ENCODE assay signal across 8 cellular contexts in genomic region chr2:68292108-68292710, GRCh38. TPM values are rescaled to one million over a fixed set of nuclear protein-coding genes. Genes with fewer than 3 reads are reported as not detected.
DNase-seq lines count a peak whose midpoint lies in the region; ATAC-seq, FAIRE-seq and TF ChIP-seq lines count a peak whose summit lies in the region.

No MANE protein-coding gene starts in this region.

- H3K36me3 ChIP-seq in DOHH2 (ENCODE audit: control insufficient read depth, low read length) = no peaks in the 10 kb centered on the region
- H3K36me3 ChIP-seq in Peyer's patch = no peaks in the 10 kb centered on the region
- no peaks in the 10 kb centered on the region for H3K36me3 ChIP-seq in endothelial cell of umbilical vein (ENCODE audit: control insufficient read depth in 2 of 2, extremely low read depth in 1 of 2, insufficient read depth in 2 of 2, low read length in 2 of 2)
- no peaks in the 10 kb centered on the region for H3K36me3 ChIP-seq in prostate gland
- H3K36me3 ChIP-seq in effector memory CD4-positive, alpha-beta T cell (ENCODE audit: control insufficient read depth, insufficient read depth, low read length) = no peaks in the 10 kb centered on the region

- H3K9me2 ChIP-seq in DOHH2 (replicated peaks; ENCODE audit: control insufficient read depth, low read length) = no peaks in the 10 kb centered on the region

- BruUV-seq in endothelial cell of umbilical vein (replicated peaks; lab: Mats Ljungman, UMichigan) = no TSS peak

- peak; percentile 74 for FAIRE-seq in A549 (lab: Jason Lieb, UNC)
- FAIRE-seq in endothelial cell of umbilical vein (lab: Jason Lieb, UNC) = peak; percentile 38

- no peaks in the 10 kb centered on the region for H3K9me1 ChIP-seq in endothelial cell of umbilical vein (replicated peaks; ENCODE audit: control insufficient read depth, extremely low read depth, insufficient read depth, low read length)

- H3K9ac ChIP-seq in endothelial cell of umbilical vein (replicated peaks; ENCODE audit: extremely low read depth, insufficient read depth, low read length) = no peak overlapping the region

- no peak overlapping the region for H2AFZ ChIP-seq in endothelial cell of umbilical vein (ENCODE audit: low read depth, low read length)

- peak; percentile 71 to 80 for TF ChIP-seq RAD21 in A549 (conservative IDR thresholded peaks at IDR 0.05 in 1 of 2, IDR thresholded peaks at IDR 0.05 in 1 of 2)

- DNase-seq in A549 (ENCODE audit: low read depth in 1 of 2, low spot score in 1 of 2) (peak; percentile 34 to 63), Peyer's patch (no peak), endothelial cell of umbilical vein (ENCODE audit: low read depth, low spot score) (peak; percentile 11), prostate gland (ENCODE audit: low spot score) (peak; percentile 18), omental fat pad (ENCODE audit: low spot score) (no peak)
- no peak for DNase-seq in effector memory CD4-positive, alpha-beta T cell

- TF ChIP-seq EP300 in A549 (IDR thresholded peaks at IDR 0.05) = no peak

- POLR2A ChIA-PET in A549 (lab: Yijun Ruan, JAX) (interaction anchor here (1.4 kb wide), 1 partner anchor 40 kb away, joined by 4 read pairs; the partner anchor contains the start of gene PPP3R1), endothelial cell of umbilical vein (lab: Charles Lee) (interaction anchor here (0.9 kb wide), 1 partner anchor 8 kb away, joined by 6 read pairs; no protein-coding TSS in a partner anchor)

- 7% methylated on average over 3 of the region's 3 CpGs for WGBS in A549 (ENCODE audit: missing lambda C conversion rate)
- WGBS in prostate gland = 24% methylated on average over 3 of the region's 3 CpGs

- H3K79me2 ChIP-seq in DOHH2 (ENCODE audit: control insufficient read depth, low read length) = no peaks in the 10 kb centered on the region
- H3K79me2 ChIP-seq in endothelial cell of umbilical vein (ENCODE audit: control insufficient read depth, insufficient read depth, low read length) = no peaks in the 10 kb centered on the region

- TF ChIP-seq POLR2A in A549 (IDR thresholded peaks at IDR 0.05; ENCODE audit: low read length) = no peak
- TF ChIP-seq POLR2A in Peyer's patch (IDR thresholded peaks at IDR 0.05) = no peak
- TF ChIP-seq POLR2A in endothelial cell of umbilical vein (IDR thresholded peaks at IDR 0.05; ENCODE audit: low read depth, low read length) = no peak
- TF ChIP-seq POLR2A in prostate gland (IDR thresholded peaks at IDR 0.05) = no peak

- H3K27ac ChIP-seq in A549 (no peak overlapping the region), DOHH2 (ENCODE audit: low read depth, low read length) (no peak overlapping the region), Peyer's patch (no peak overlapping the region), endothelial cell of umbilical vein (ENCODE audit: insufficient read depth, low read depth, low read length) (no peak overlapping the region), prostate gland (no peak overlapping the region)
- no peak overlapping the region for H3K27ac ChIP-seq in effector memory CD4-positive, alpha-beta T cell (ENCODE audit: insufficient read depth, low read length, poor library complexity, severe bottlenecking)

- intact Hi-C loops in endothelial cell of umbilical vein (cut with micrococcal nuclease) (loop anchor here (1.0 kb wide), 1 partner anchor 170 kb away; no protein-coding TSS in a partner anchor), prostate gland (cut with DNase I) (no loop called here)

- H3K9me3 ChIP-seq in A549 (no peaks in the 10 kb centered on the region), DOHH2 (ENCODE audit: control insufficient read depth, insufficient read depth, low read length) (no peaks in the 10 kb centered on the region), Peyer's patch (no peaks in the 10 kb centered on the region), endothelial cell of umbilical vein (replicated peaks; ENCODE audit: control insufficient read depth, insufficient read depth, low read length) (no peaks in the 10 kb centered on the region), prostate gland (no peaks in the 10 kb centered on the region)
- no peaks in the 10 kb centered on the region for H3K9me3 ChIP-seq in effector memory CD4-positive, alpha-beta T cell (ENCODE audit: control insufficient read depth, low read length)

- ATAC-seq in A549 (peak; percentile 90), HG03103 (IDR thresholded peaks at IDR 0.05; ENCODE audit: low read depth, unreplicated experiment) (peak; percentile 53), omental fat pad (ENCODE audit: low FRiP score) (no peak)

- dilution Hi-C loops in endothelial cell of umbilical vein (cut with MboI; ENCODE audit: extremely low pct_ligation_motif_present, low sequenced_read_pairs) = no loop called here

- TF ChIP-seq CTCF in A549 (IDR thresholded peaks at IDR 0.05) (peak; percentile 60), DOHH2 (IDR thresholded peaks at IDR 0.05; ENCODE audit: low read depth, low read length, poor library complexity, severe bottlenecking) (peak; percentile 69), Peyer's patch (IDR thresholded peaks at IDR 0.05) (peak; percentile 36 to 69 (median 57)), endothelial cell of umbilical vein (IDR thresholded peaks at IDR 0.05; ENCODE audit: extremely low read depth in 1 of 2, insufficient read depth in 1 of 2, low read depth in 1 of 2, low read length in 2 of 2) (peak; percentile 52 to 59), prostate gland (IDR thresholded peaks at IDR 0.05) (peak; percentile 51 to 75 (median 70)), omental fat pad (IDR thresholded peaks at IDR 0.05) (no peak)

- H3K4me2 ChIP-seq in A549 = no peak overlapping the region
- H3K4me2 ChIP-seq in DOHH2 (ENCODE audit: low read length) = no peak overlapping the region
- H3K4me2 ChIP-seq in endothelial cell of umbilical vein (ENCODE audit: insufficient read depth, low read length) = no peak overlapping the region

- H3K4me1 ChIP-seq in A549 (no peaks in the 10 kb centered on the region), DOHH2 (ENCODE audit: control insufficient read depth, low read length) (peaks cover 38% of the 10 kb centered on the region), Peyer's patch (no peaks in the 10 kb centered on the region), endothelial cell of umbilical vein (ENCODE audit: control insufficient read depth, extremely low read depth, insufficient read depth, low read length) (no peaks in the 10 kb centered on the region), prostate gland (replicated peaks) (peaks cover 4% of the 10 kb centered on the region)
- no peaks in the 10 kb centered on the region for H3K4me1 ChIP-seq in effector memory CD4-positive, alpha-beta T cell (ENCODE audit: control insufficient read depth, insufficient read depth, low read length, poor library complexity, severe bottlenecking)

- H3K27me3 ChIP-seq in DOHH2 (ENCODE audit: control insufficient read depth, low read length) = 0 out of 2 replicates have a peak, but pooled peaks cover 5% of the 10 kb centered on the region
- no peaks in the 10 kb centered on the region for H3K27me3 ChIP-seq in Peyer's patch
- no peaks in the 10 kb centered on the region for H3K27me3 ChIP-seq in endothelial cell of umbilical vein (ENCODE audit: control insufficient read depth in 2 of 2, insufficient read depth in 2 of 2, low read length in 2 of 2)
- no peaks in the 10 kb centered on the region for H3K27me3 ChIP-seq in prostate gland (replicated peaks; ENCODE audit: insufficient read depth)
- H3K27me3 ChIP-seq in effector memory CD4-positive, alpha-beta T cell (replicated peaks; ENCODE audit: control insufficient read depth, insufficient read depth, low read length, poor library complexity, severe bottlenecking) = no peaks in the 10 kb centered on the region

- H4K20me1 ChIP-seq in DOHH2 (ENCODE audit: control insufficient read depth, insufficient read depth, low read depth, low read length) (no peaks in the 10 kb centered on the region), endothelial cell of umbilical vein (replicated peaks; ENCODE audit: control insufficient read depth, extremely low read depth, insufficient read depth, low read length) (no peaks in the 10 kb centered on the region)

- H3K4me3 ChIP-seq in A549 (no peak overlapping the region), DOHH2 (ENCODE audit: low read length) (no peak overlapping the region), Peyer's patch (no peak overlapping the region), endothelial cell of umbilical vein (replicated peaks in 1 of 3; ENCODE audit: insufficient read depth in 1 of 3, low read depth in 1 of 3, low read length in 3 of 3) (no peak overlapping the region), prostate gland (no peak overlapping the region)
- no peak overlapping the region for H3K4me3 ChIP-seq in effector memory CD4-positive, alpha-beta T cell (ENCODE audit: insufficient read depth, low read depth, low read length, poor library complexity, severe bottlenecking)

- CTCF ChIA-PET in A549 (lab: Yijun Ruan, JAX) = interaction anchor here (0.5 to 9.3 kb wide), 21 partner anchors 7 to 1303 kb away, joined by 3 to 82 read pairs (median 4); no protein-coding TSS in a partner anchor
- CTCF ChIA-PET in endothelial cell of umbilical vein (lab: Charles Lee) = interaction anchor here (0.8 to 4.4 kb wide), 19 partner anchors 9 to 170 kb away, joined by 3 to 65 read pairs (median 4); partner anchors contain the start of gene PNO1

- H3F3A ChIP-seq in DOHH2 (ENCODE audit: control insufficient read depth, insufficient read depth) = no peaks in the 10 kb centered on the region

RNA-seq across cellular contexts. Expression of gene CNRIP1, which starts 27.5 kb away (rescaled TPM):
- polyA plus RNA-seq in A549 (2011; rRNA removed) (0.93 and 1.2 TPM in 2 replicates), A549 (2017; fragmentation: RNase III; extraction: RNeasy Plus Mini Kit Qiagen cat#74134 plus additional on column Dnase treatment) (2.3 to 2.9 TPM (median 2.6 TPM) in 3 replicates), endothelial cell of umbilical vein (88.6 and 98.9 TPM in 2 replicates)
- 0.63 and 0.97 TPM in 2 replicates for polyA plus RNA-seq in A549 (2012; cell fraction: cytosol; rRNA removed)
- 0.44 and 0.47 TPM in 2 replicates for polyA plus RNA-seq in A549 (2012; cell fraction: nucleus; rRNA removed)
- polyA minus RNA-seq in A549 (2011; rRNA and poly(A)+ RNA removed) = 0.33 and 0.58 TPM in 2 replicates
- total RNA-seq in Peyer's patch (10 to 100 TPM in 1 of 4 donors, 1 to 10 TPM in 3; 2.1 to 21.5 (median 4.8) TPM), endothelial cell of umbilical vein (73.8 and 74.6 TPM in 2 replicates), prostate gland (10 to 100 TPM in 1 of 2 donors, 1 to 10 TPM in 1; 3.6 to 16.5 TPM), omental fat pad (10 to 100 TPM; 40.8 to 67.9 (median 49.4) TPM)
- polyA plus RNA-seq in endothelial cell of umbilical vein (2011; cell fraction: cytosol; rRNA removed) = 87.8 and 99.8 TPM in 2 replicates
- 47.1 and 54.7 TPM in 2 replicates for polyA plus RNA-seq in endothelial cell of umbilical vein (2011; cell fraction: nucleus; rRNA removed)
- polyA plus RNA-seq in endothelial cell of umbilical vein (2012) = 87.5 and 104 TPM in 2 replicates
- polyA minus RNA-seq in endothelial cell of umbilical vein = 91.6 and 96.6 TPM in 2 replicates
- not detected for polyA minus RNA-seq in endothelial cell of umbilical vein (2011; cell fraction: cytosol; rRNA and poly(A)+ RNA removed)
- 26.1 and 34.7 TPM in 2 replicates for polyA minus RNA-seq in endothelial cell of umbilical vein (2011; cell fraction: nucleus; rRNA and poly(A)+ RNA removed)

RNA-seq across cellular contexts. Expression of gene PPP3R1, which starts 39.9 kb away (rescaled TPM):
- polyA plus RNA-seq in A549 (2011; rRNA removed) (27.3 and 30.7 TPM in 2 replicates), A549 (2017; fragmentation: RNase III; extraction: RNeasy Plus Mini Kit Qiagen cat#74134 plus additional on column Dnase treatment) (53.7 to 55.1 TPM (median 54.4 TPM) in 3 replicates), endothelial cell of umbilical vein (5.1 and 8.4 TPM in 2 replicates)
- polyA plus RNA-seq in A549 (2012; cell fraction: cytosol; rRNA removed) = 9.0 and 11.2 TPM in 2 replicates
- polyA plus RNA-seq in A549 (2012; cell fraction: nucleus; rRNA removed) = 5.0 and 9.5 TPM in 2 replicates
- polyA minus RNA-seq in A549 (2011; rRNA and poly(A)+ RNA removed) = 15.5 and 18.2 TPM in 2 replicates
- total RNA-seq in Peyer's patch (10 to 100 TPM; 18.5 to 33.8 (median 25.4) TPM), endothelial cell of umbilical vein (61.9 and 62.2 TPM in 2 replicates), prostate gland (10 to 100 TPM; 31.3 to 34.9 TPM), omental fat pad (10 to 100 TPM; 34.0 to 44.9 (median 39.9) TPM)
- polyA plus RNA-seq in endothelial cell of umbilical vein (2011; cell fraction: cytosol; rRNA removed) = 12.7 and 13.0 TPM in 2 replicates
- polyA plus RNA-seq in endothelial cell of umbilical vein (2011; cell fraction: nucleus; rRNA removed) = 9.2 and 11.3 TPM in 2 replicates
- polyA plus RNA-seq in endothelial cell of umbilical vein (2012) = 55.7 and 63.8 TPM in 2 replicates
- 11.1 and 12.8 TPM in 2 replicates for polyA minus RNA-seq in endothelial cell of umbilical vein
- 21.4 TPM for polyA minus RNA-seq in endothelial cell of umbilical vein (2011; cell fraction: cytosol; rRNA and poly(A)+ RNA removed)
- 13.6 and 17.0 TPM in 2 replicates for polyA minus RNA-seq in endothelial cell of umbilical vein (2011; cell fraction: nucleus; rRNA and poly(A)+ RNA removed)

Comparison
In these comparisons a context has a peak if more than half of its experiments do, and no peak if none do; other contexts are left out.
1. DNase-seq: peak in A549 (2 of 2), endothelial cell of umbilical vein (single experiment) and prostate gland (single experiment); none in Peyer's patch (0 of 3), omental fat pad (single experiment) and effector memory CD4-positive, alpha-beta T cell (0 of 3).
2. CTCF ChIP-seq: peak in A549 (single experiment), DOHH2 (single experiment), Peyer's patch (6 of 6), endothelial cell of umbilical vein (2 of 2) and prostate gland (4 of 4); none in omental fat pad (0 of 3).